Comparison of ENCODE assay signal across 25 cellular contexts in the genomic region with DNA sequence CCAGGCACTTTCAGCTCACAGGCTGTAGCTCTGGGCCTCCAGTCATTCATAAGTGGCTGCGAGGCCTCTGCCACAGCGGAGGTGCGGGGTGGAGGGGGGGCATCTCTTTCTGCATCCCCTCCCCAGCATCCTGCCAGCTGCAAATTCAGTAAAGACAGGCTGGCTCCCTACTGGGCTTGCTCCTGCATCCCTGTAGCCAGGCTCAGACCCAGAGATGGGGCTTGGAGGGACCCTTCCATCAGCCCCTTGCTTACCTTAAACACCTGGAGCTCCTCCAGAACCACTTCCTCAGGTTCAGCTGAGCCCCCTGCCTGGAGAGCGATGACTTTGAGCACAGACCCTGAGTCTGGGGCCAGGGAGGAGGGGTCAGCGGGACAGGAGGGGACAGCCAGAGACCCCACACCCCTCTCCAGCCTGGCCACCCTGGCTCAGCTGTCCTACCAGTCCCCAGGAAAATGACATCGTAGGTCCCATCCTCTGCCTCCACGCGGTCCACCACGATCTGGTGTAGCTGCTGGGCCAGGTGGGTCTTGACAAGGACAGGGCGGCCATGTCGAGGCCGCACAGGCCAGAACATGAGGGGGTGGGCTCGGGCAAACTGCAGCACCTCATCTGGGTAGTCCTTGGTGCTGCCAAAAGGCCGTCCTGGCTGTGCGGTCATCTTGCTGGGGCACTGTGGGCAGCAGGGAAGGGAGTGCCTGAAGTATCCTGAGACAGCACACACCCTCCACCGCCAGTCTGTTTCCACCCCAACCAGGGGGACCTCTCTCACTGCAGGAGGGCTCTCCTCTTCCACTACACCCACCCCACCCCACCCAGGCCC. TPM values are rescaled to one million over a fixed set of nuclear protein-coding genes. Genes with fewer than 3 reads are reported as not detected.
"Had no signal": no experiment of that assay in that cellular context is flagged by ENCODE, and none has a peak within 500 bp of the region (broad histone marks: within the 10 kb centered on the region; RNA-seq: fewer than 3 reads in every experiment).

No MANE protein-coding gene starts in this region.

- DNase-seq: activated CD4-positive, alpha-beta T cell treated with anti-CD3 and anti-CD28 coated beads, Interleukin-2, amount 10 ng/mL, durations not matched to agents 7 days and 5 days; activated CD4-positive, CD25-positive, alpha-beta regulatory T cell treated with anti-CD3 and anti-CD28 coated beads, Interleukin-2, amount 50 U/mL, for 72 hours; activated CD8-positive, alpha-beta memory T cell treated with anti-CD3 and anti-CD28 coated beads, Interleukin-2, amount 10 ng/mL, durations not matched to agents 7 days and 5 days; activated CD8-positive, alpha-beta T cell treated with anti-CD3 and anti-CD28 coated beads for 36 hours; activated naive CD4-positive, alpha-beta T cell; activated naive CD8-positive, alpha-beta T cell treated with anti-CD3 and anti-CD28 coated beads, Interleukin-2, amount 50 U/mL, for 24 hours; activated T-cell treated with anti-CD3 and anti-CD28 coated beads for 4 hours; dermis blood vessel endothelial cell; effector CD8-positive, alpha-beta T cell; foreskin melanocyte; hypothalamus; left cardiac atrium; mesendoderm; naive B cell; stimulated activated CD4-positive, alpha-beta T cell treated with anti-CD3 and anti-CD28 coated beads, Interleukin-12 subunit alpha, Interleukin-12 subunit beta, amount 100 ng/mL, for 4 hours; stimulated activated CD4-positive, alpha-beta T cell treated with anti-CD3 and anti-CD28 coated beads, Interleukin-4, amount 100 ng/mL, for 4 hours; stimulated activated naive CD8-positive, alpha-beta T cell treated with anti-CD3 and anti-CD28 coated beads, Interleukin-15, Interleukin-2, amounts not matched to agents 100 U/mL and 50 U/mL, for 24 hours; substantia nigra; thyroid gland had no signal

- H3K9me3 ChIP-seq: body of pancreas, prostate gland, thyroid gland had no signal

- H3K27ac ChIP-seq: body of pancreas, cardiac muscle cell, neural progenitor cell, prostate gland, SK-N-MC, thyroid gland had no signal

- H3K27me3 ChIP-seq: body of pancreas, cardiac muscle cell, neural progenitor cell, thyroid gland had no signal

- H3K4me1 ChIP-seq: neural progenitor cell, prostate gland, thyroid gland had no signal

- H2AFZ ChIP-seq: neural progenitor cell had no signal

- H3K4me2 ChIP-seq: neural progenitor cell had no signal

- H3K4me3 ChIP-seq: body of pancreas, cardiac muscle cell, neural progenitor cell, prostate gland, SK-N-MC, thyroid gland had no signal

- H3K36me3 ChIP-seq: cardiac muscle cell, neural progenitor cell, prostate gland, thyroid gland had no signal

- ATAC-seq: activated CD8-positive, alpha-beta memory T cell treated with anti-CD3 and anti-CD28 coated beads, Interleukin-2, amount 10 ng/mL, durations not matched to agents 7 days and 5 days; activated CD8-positive, alpha-beta T cell treated with anti-CD3 and anti-CD28 coated beads for 36 hours; activated naive CD8-positive, alpha-beta T cell treated with anti-CD3 and anti-CD28 coated beads, Interleukin-2, amount 50 U/mL, for 24 hours; body of pancreas; left cardiac atrium; stimulated activated naive CD8-positive, alpha-beta T cell treated with anti-CD3 and anti-CD28 coated beads, Interleukin-15, Interleukin-2, amounts not matched to agents 100 U/mL and 50 U/mL, for 24 hours had no signal

- H3K9ac ChIP-seq: neural progenitor cell had no signal

RNA-seq across cellular contexts. Expression of a gene that starts 5.3 kb away (rescaled TPM):
- total RNA-seq: activated CD8-positive, alpha-beta T cell treated with anti-CD3 and anti-CD28 coated beads for 36 hours; osteocyte had no signal

RNA-seq across cellular contexts. Expression of a gene that starts 14.2 kb away (rescaled TPM):
- total RNA-seq: dermis blood vessel endothelial cell, osteocyte had no signal
